7 cellular contexts compared by ENCODE assay signal in genomic region chr5:108685448-108686216, GRCh38.
A peak's percentile ranks its signal among the peaks of the same experiment; 100 is the strongest.
DNase-seq lines count a peak whose midpoint lies in the region; FAIRE-seq and TF ChIP-seq lines count a peak whose summit lies in the region.
"Not testable (repeated sequence)": the region's sequence is repeated elsewhere in the genome, so short reads cannot be mapped to it uniquely, and the experiment has no call there.

No MANE protein-coding gene starts in this region.

- not testable (repeated sequence) for H3K36me3 ChIP-seq in H7 (replicated peaks; ENCODE audit: control insufficient read depth, insufficient read depth, low read length); WERI-Rb-1; H1 (ENCODE audit: control insufficient read depth in 2 of 4, insufficient read depth in 4 of 4, low read length in 3 of 4)

- not testable (repeated sequence) for DNase-seq in H7; mesothelial cell of epicardium (ENCODE audit: low spot score in 2 of 2, unreplicated experiment in 2 of 2)
- peak; percentile 10 to 55 for DNase-seq in NCI-H526 (lab: John Stamatoyannopoulos, UW)
- peak; percentile 65 for DNase-seq in WERI-Rb-1
- peak in 1 of 2 experiments; percentile 67 for DNase-seq in H1 (ENCODE audit: low read depth in 1 of 2, low spot score in 2 of 2)
- DNase-seq in islet precursor cell: peak; percentile 82
- peak; percentile 51 for DNase-seq in retina

- not testable (repeated sequence) for H3K56ac ChIP-seq in H1 (replicated peaks; ENCODE audit: insufficient read length, low read depth, low read length)

- H3K4me1 Mint-ChIP-seq in mesothelial cell of epicardium: not testable (repeated sequence)

- peaks cover 6 to 20% (median 13%) of the 10 kb centered on the region in 4 experiments for H3K4me1 ChIP-seq in H1 (replicated peaks in 1 of 4; ENCODE audit: control insufficient read depth in 3 of 4, insufficient read depth in 4 of 4, low read length in 3 of 4)

- peak overlapping the region; percentile 53; the same call in 1 of the 2 replicates for H2AK5ac ChIP-seq in H1 (ENCODE audit: low read depth, low read length)

- H2BK120ac ChIP-seq in H1 (replicated peaks; ENCODE audit: low read depth, low read length): not testable (repeated sequence)

- peak overlapping the region; percentile 38 to 55; a peak in 3 of 4 replicates for H3K4me2 ChIP-seq in H1 (ENCODE audit: insufficient read depth in 1 of 2, low read depth in 2 of 2, low read length in 2 of 2)

- H3K23me2 ChIP-seq in H1 (ENCODE audit: low read depth, low read length): not testable (repeated sequence)

- CTCF ChIA-PET in H1 (lab: Charles Lee; ENCODE audit: partially characterized antibody): interaction anchor here (0.5 to 1.5 kb wide), 9 partner anchors 29 to 1648 kb away, joined by 3 to 5 read pairs (median 3); no protein-coding TSS in a partner anchor

- H4K91ac ChIP-seq in H1 (replicated peaks; ENCODE audit: insufficient read length, low read length): not testable (repeated sequence)

- not testable (repeated sequence) for H3K79me1 ChIP-seq in H1 (ENCODE audit: low read depth, low read length)

- peak overlapping the region; percentile 2; the same call in 1 of the 2 replicates for H2AFZ ChIP-seq in H1 (ENCODE audit: low read length)

- 63% methylated on average over 17 of the region's 19 CpGs; no CpG with 5 or more reads in 1 of the 2 experiments for WGBS in H1 (ENCODE audit: extremely low coverage in 1 of 2, insufficient coverage in 1 of 2, insufficient read length in 1 of 2, insufficient replicate concordance in 2 of 2, low coverage in 1 of 2, low lambda C conversion rate in 2 of 2, missing lambda C conversion rate in 1 of 2), 2 experiments

- POLR2A ChIA-PET in H1 (lab: Charles Lee; ENCODE audit: partially characterized antibody): interaction anchor here (0.8 to 5.7 kb wide), 4 partner anchors 42 to 64 kb away, joined by 3 to 44 read pairs (median 12); partner anchors contain the start of gene FER

- H3K18ac ChIP-seq in H1 (ENCODE audit: extremely low read depth, low read length): peak overlapping the region; percentile 97

- H2BK15ac ChIP-seq in H1 (ENCODE audit: low read length): not testable (repeated sequence)

- peak in 1 of 2 experiments; percentile 4; a peak in 1 of 4 replicates for TF ChIP-seq RAD21 in H1 (IDR thresholded peaks at IDR 0.05 in 1 of 2, conservative IDR thresholded peaks at IDR 0.05 in 1 of 2; ENCODE audit: low read depth in 2 of 2, low read length in 2 of 2)

- not testable (repeated sequence) for H3K4ac ChIP-seq in H1 (replicated peaks; ENCODE audit: insufficient read length, low read depth, low read length)

- peak overlapping the region; percentile 93 for H2BK12ac ChIP-seq in H1 (ENCODE audit: low read depth, low read length)

- H3K23ac ChIP-seq in H1 (ENCODE audit: insufficient read length): not testable (repeated sequence)

- not testable (repeated sequence) for H3K14ac ChIP-seq in H1 (ENCODE audit: insufficient read length)

- H3K4me3 ChIP-seq in H7 (ENCODE audit: insufficient read depth, low read depth, low read length) (peak overlapping the region; percentile 14), WERI-Rb-1 (ENCODE audit: low read depth, low read length) (peak overlapping the region; percentile 43)
- H3K4me3 ChIP-seq in H1 (ENCODE audit: extremely low read depth in 1 of 4, insufficient read depth in 2 of 4, low read depth in 3 of 4, low read length in 4 of 4): not testable (repeated sequence)

- H3K9me3 ChIP-seq in WERI-Rb-1 (ENCODE audit: severe bottlenecking); H1 (ENCODE audit: insufficient read depth in 2 of 2, low read depth in 1 of 2, low read length in 1 of 2): not testable (repeated sequence)

- peak overlapping the region in 1 of 4 experiments; percentile 38; a peak in 1 of 7 replicates for H3K9ac ChIP-seq in H1 (replicated peaks in 1 of 4; ENCODE audit: extremely low read depth in 1 of 4, low read depth in 3 of 4, low read length in 3 of 4)

- not testable (repeated sequence) for TF ChIP-seq CTCF in WERI-Rb-1 (IDR thresholded peaks at IDR 0.05; ENCODE audit: low read depth, low read length); H1 (IDR thresholded peaks at IDR 0.05; ENCODE audit: control extremely low read depth in 1 of 3, insufficient read depth in 1 of 3, low read depth in 1 of 3, low read length in 3 of 3); mesothelial cell of epicardium (IDR thresholded peaks at IDR 0.05; ENCODE audit: unreplicated experiment)

- H3K27me3 ChIP-seq in H7 (ENCODE audit: control insufficient read depth, insufficient read depth, low read length); WERI-Rb-1 (ENCODE audit: insufficient read depth, low read depth, severe bottlenecking); H1 (replicated peaks in 1 of 4; ENCODE audit: control insufficient read depth in 3 of 4, extremely low read depth in 1 of 4, insufficient read depth in 3 of 4, low read length in 3 of 4): not testable (repeated sequence)

- H4K8ac ChIP-seq in H1 (ENCODE audit: extremely low read depth, insufficient read depth, low read length): peak overlapping the region; percentile 94

- not testable (repeated sequence) for FAIRE-seq in H1 (lab: Jason Lieb, UNC)

- H3K4me3 Mint-ChIP-seq in mesothelial cell of epicardium: peak overlapping the region; percentile 42

- H3K36me3 Mint-ChIP-seq in mesothelial cell of epicardium: not testable (repeated sequence)

- peak overlapping the region; percentile 93 for H4K5ac ChIP-seq in H1 (ENCODE audit: insufficient read length, low read depth, low read length)

- peak overlapping the region; percentile 95 for H2BK20ac ChIP-seq in H1 (ENCODE audit: low read length)

- not testable (repeated sequence) for H4K20me1 ChIP-seq in H1 (replicated peaks in 1 of 2; ENCODE audit: control insufficient read depth in 1 of 2, insufficient read depth in 2 of 2, low read length in 2 of 2)

- H3K79me2 ChIP-seq in H1 (ENCODE audit: control insufficient read depth in 1 of 2, insufficient read depth in 2 of 2, low read length in 2 of 2): not testable (repeated sequence)

- not testable (repeated sequence) for H3K27me3 Mint-ChIP-seq in mesothelial cell of epicardium (ENCODE audit: low read depth)

- not testable (repeated sequence) for H3K27ac Mint-ChIP-seq in mesothelial cell of epicardium

- not testable (repeated sequence) for TF ChIP-seq POLR2A in H1 (IDR thresholded peaks at IDR 0.05; ENCODE audit: control extremely low read depth in 1 of 2, low read depth in 2 of 2, low read length in 2 of 2)

- not testable (repeated sequence) for H3K27ac ChIP-seq in WERI-Rb-1
- peak overlapping the region; percentile 68 for H3K27ac ChIP-seq in H1 (ENCODE audit: low read depth, low read length)

- not testable (repeated sequence) for H3K9me3 Mint-ChIP-seq in mesothelial cell of epicardium

- peak overlapping the region; percentile 89 for H2BK5ac ChIP-seq in H1 (ENCODE audit: low read depth, low read length)

- not testable (repeated sequence) for TF ChIP-seq EP300 in H1 (IDR thresholded peaks at IDR 0.05; ENCODE audit: borderline replicate concordance in 1 of 2, low read depth in 2 of 2, low read length in 2 of 2)

TF ChIP-seq in H1, 55 proteins besides CTCF, POLR2A, EP300 and RAD21:
- TF ChIP-seq TAF1 (IDR thresholded peaks at IDR 0.05; ENCODE audit: low read depth, low read length): peak; percentile 33; the same call in 1 of the 2 replicates
- TF ChIP-seq RBBP5 (IDR thresholded peaks at IDR 0.05; ENCODE audit: borderline replicate concordance, low read depth, low read length): peak; percentile 68; the same call in 1 of the 2 replicates
- TF ChIP-seq YY1 (IDR thresholded peaks at IDR 0.05; ENCODE audit: low read depth, low read length): peak; percentile 79; the same call in 1 of the 2 replicates
- peak; percentile 61 for TF ChIP-seq ASH2L (IDR thresholded peaks at IDR 0.05; ENCODE audit: low read length)
